In the genomic region with DNA sequence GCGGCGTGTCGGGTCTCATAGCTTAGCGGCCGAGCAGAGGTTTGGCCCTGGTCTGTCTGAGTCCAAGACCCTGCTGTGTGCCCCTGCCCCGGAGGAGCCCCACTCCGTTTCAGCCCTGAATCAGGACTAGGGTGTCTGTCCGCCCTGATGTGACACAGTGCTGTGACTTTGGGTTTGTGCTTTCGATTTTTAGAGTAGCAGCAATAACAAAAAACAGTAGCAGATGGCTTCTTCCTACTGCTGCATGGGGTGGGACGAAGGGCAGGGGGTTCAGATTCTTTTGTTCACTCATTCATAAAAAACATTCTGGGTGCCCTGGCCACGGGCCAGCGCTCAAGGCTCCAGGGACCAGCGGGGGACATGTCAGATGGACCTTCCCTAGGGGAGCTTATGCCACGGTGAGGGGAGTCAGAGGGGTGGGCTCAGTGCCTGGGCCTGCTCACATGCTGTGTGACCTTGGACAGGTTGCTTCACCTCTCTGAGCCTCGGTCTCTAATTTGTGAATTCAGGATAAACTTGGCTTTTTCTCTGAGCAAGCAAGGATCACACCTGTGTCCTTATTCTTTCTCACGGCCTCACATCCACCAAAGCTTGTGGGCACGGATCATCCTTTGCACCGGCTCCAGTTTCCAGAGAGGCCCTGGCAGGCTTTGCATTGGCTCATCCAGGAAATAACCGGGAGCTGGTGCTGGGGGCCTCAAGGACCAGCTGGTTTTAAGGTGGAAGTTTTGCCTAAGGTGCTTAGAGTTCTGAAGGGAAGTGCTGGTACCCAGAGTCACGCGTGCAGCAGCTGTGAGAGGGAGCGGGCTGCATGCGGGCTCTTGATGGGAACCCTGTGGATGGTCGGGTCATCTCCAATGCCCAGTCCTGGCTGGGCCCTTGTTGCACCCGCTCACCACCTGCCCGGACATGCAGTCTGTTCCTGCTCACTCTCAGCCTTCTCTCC, we compare ENCODE assay signal across 1 cellular context.
TF ChIP-seq lines count a peak whose summit lies in the region.

No MANE protein-coding gene starts in this region.

TF ChIP-seq in WTC11, 78 proteins besides CTCF, POLR2A, EP300 and RAD21 (continued from another document):
- TF ChIP-seq ZNF512 (CRISPR knock-in tag; IDR thresholded peaks at IDR 0.05; ENCODE audit: borderline replicate concordance) (no peak), GTF2I (CRISPR knock-in tag; conservative IDR thresholded peaks at IDR 0.05) (no peak), ATF1 (CRISPR knock-in tag; IDR thresholded peaks at IDR 0.05) (no peak), CREM (CRISPR knock-in tag; IDR thresholded peaks at IDR 0.05) (no peak), GABPB1 (CRISPR knock-in tag; IDR thresholded peaks at IDR 0.05) (no peak), ZNF317 (CRISPR knock-in tag; IDR thresholded peaks at IDR 0.05; ENCODE audit: borderline replicate concordance, low read depth) (no peak), CREB1 (CRISPR knock-in tag; IDR thresholded peaks at IDR 0.05) (no peak), NR3C1 (CRISPR knock-in tag; conservative IDR thresholded peaks at IDR 0.05; ENCODE audit: low read depth) (no peak), NFATC4 (CRISPR knock-in tag; IDR thresholded peaks at IDR 0.05) (no peak), SMAD4 (CRISPR knock-in tag; IDR thresholded peaks at IDR 0.05) (no peak), ZNF121 (CRISPR knock-in tag; IDR thresholded peaks at IDR 0.05) (no peak), ZNF263 (CRISPR knock-in tag; IDR thresholded peaks at IDR 0.05; ENCODE audit: low read depth) (no peak)
- TF ChIP-seq, protein P1, sequence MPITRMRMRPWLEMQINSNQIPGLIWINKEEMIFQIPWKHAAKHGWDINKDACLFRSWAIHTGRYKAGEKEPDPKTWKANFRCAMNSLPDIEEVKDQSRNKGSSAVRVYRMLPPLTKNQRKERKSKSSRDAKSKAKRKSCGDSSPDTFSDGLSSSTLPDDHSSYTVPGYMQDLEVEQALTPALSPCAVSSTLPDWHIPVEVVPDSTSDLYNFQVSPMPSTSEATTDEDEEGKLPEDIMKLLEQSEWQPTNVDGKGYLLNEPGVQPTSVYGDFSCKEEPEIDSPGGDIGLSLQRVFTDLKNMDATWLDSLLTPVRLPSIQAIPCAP (CRISPR knock-in tag; IDR thresholded peaks at IDR 0.05), result no peak
- TF ChIP-seq, protein P2, sequence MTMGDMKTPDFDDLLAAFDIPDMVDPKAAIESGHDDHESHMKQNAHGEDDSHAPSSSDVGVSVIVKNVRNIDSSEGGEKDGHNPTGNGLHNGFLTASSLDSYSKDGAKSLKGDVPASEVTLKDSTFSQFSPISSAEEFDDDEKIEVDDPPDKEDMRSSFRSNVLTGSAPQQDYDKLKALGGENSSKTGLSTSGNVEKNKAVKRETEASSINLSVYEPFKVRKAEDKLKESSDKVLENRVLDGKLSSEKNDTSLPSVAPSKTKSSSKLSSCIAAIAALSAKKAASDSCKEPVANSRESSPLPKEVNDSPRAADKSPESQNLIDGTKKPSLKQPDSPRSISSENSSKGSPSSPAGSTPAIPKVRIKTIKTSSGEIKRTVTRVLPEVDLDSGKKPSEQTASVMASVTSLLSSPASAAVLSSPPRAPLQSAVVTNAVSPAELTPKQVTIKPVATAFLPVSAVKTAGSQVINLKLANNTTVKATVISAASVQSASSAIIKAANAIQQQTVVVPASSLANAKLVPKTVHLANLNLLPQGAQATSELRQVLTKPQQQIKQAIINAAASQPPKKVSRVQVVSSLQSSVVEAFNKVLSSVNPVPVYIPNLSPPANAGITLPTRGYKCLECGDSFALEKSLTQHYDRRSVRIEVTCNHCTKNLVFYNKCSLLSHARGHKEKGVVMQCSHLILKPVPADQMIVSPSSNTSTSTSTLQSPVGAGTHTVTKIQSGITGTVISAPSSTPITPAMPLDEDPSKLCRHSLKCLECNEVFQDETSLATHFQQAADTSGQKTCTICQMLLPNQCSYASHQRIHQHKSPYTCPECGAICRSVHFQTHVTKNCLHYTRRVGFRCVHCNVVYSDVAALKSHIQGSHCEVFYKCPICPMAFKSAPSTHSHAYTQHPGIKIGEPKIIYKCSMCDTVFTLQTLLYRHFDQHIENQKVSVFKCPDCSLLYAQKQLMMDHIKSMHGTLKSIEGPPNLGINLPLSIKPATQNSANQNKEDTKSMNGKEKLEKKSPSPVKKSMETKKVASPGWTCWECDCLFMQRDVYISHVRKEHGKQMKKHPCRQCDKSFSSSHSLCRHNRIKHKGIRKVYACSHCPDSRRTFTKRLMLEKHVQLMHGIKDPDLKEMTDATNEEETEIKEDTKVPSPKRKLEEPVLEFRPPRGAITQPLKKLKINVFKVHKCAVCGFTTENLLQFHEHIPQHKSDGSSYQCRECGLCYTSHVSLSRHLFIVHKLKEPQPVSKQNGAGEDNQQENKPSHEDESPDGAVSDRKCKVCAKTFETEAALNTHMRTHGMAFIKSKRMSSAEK (CRISPR knock-in tag; IDR thresholded peaks at IDR 0.05; ENCODE audit: borderline replicate concordance), result no peak
